16 cellular contexts compared by ENCODE assay signal in genomic region chr10:33098966-33099663, GRCh38.
DNase-seq lines count a peak whose midpoint lies in the region; ATAC-seq and TF ChIP-seq lines count a peak whose summit lies in the region.
"Had no signal": no experiment of that assay in that cellular context is flagged by ENCODE, and none has a peak within 500 bp of the region (broad histone marks: within the 10 kb centered on the region; RNA-seq: fewer than 3 reads in every experiment).

No MANE protein-coding gene starts in this region.

- H3K27ac Mint-ChIP-seq in T-helper 17 cell (peak overlapping the region; percentile 93), endodermal cell (no peak overlapping the region)
- H3K27ac Mint-ChIP-seq in natural killer cell treated with Interleukin-12 subunit alpha and Interleukin-12 subunit beta and Interleukin-15 and Interleukin-18, amount 100 ng/mL, for 72 hours: peak overlapping the region; percentile 55 to 59

- ATAC-seq in activated CD4-positive, CD25-positive, alpha-beta regulatory T cell treated with anti-CD3 and anti-CD28 coated beads, Interleukin-2, amount 50 U/mL, for 24 hours: peak; percentile 63 to 70
- peak; percentile 30 for ATAC-seq in HG02798 (IDR thresholded peaks at IDR 0.05; ENCODE audit: poor library complexity, unreplicated experiment)
- no peak for ATAC-seq in T-helper 17 cell
- ATAC-seq in natural killer cell treated with Interleukin-12 subunit alpha and Interleukin-12 subunit beta and Interleukin-15 and Interleukin-18, amount 100 ng/mL, for 72 hours: peak in 1 of 2 donors; percentile 65
- ATAC-seq: naive thymus-derived CD4-positive, alpha-beta T cell had no signal

- H3K9ac ChIP-seq in endodermal cell (ENCODE audit: extremely low read depth, low read length, poor library complexity, severe bottlenecking): no peak overlapping the region

- H3K9me3 ChIP-seq in T-helper 17 cell (ENCODE audit: control insufficient read depth, low read length, poor library complexity, severe bottlenecking): no peaks in the 10 kb centered on the region
- H3K9me3 ChIP-seq in endodermal cell (ENCODE audit: control insufficient read depth, low read length): peaks cover 48% of the 10 kb centered on the region
- H3K9me3 ChIP-seq: tibial artery had no signal

- H3K4me1 Mint-ChIP-seq in T-helper 17 cell: peaks cover 29% of the 10 kb centered on the region
- H3K4me1 Mint-ChIP-seq in natural killer cell treated with Interleukin-12 subunit alpha and Interleukin-12 subunit beta and Interleukin-15 and Interleukin-18, amount 100 ng/mL, for 72 hours (ENCODE audit: low read depth in 2 of 2): peaks cover 26 to 33% of the 10 kb centered on the region in 2 donors
- no peaks in the 10 kb centered on the region for H3K4me1 Mint-ChIP-seq in endodermal cell

- H3K4me3 Mint-ChIP-seq in T-helper 17 cell: peak overlapping the region; percentile 43
- peak overlapping the region; percentile 64 for H3K4me3 Mint-ChIP-seq in natural killer cell treated with Interleukin-12 subunit alpha and Interleukin-12 subunit beta and Interleukin-15 and Interleukin-18, amount 100 ng/mL, for 72 hours
- no peak overlapping the region for H3K4me3 Mint-ChIP-seq in endodermal cell

- DNase-seq in activated CD4-positive, CD25-positive, alpha-beta regulatory T cell (lab: John Stamatoyannopoulos, UW): no peak
- no peak for DNase-seq in T-helper 17 cell
- no peak for DNase-seq in natural killer cell treated with Interleukin-12 subunit alpha and Interleukin-12 subunit beta and Interleukin-15 and Interleukin-18, amount 100 ng/mL, for 72 hours (ENCODE audit: low spot score)
- no peak for DNase-seq in COLO829 (ENCODE audit: low spot score)
- DNase-seq in endodermal cell: no peak
- no peak for DNase-seq in SHP77 treated with DMSO at 0.1 percent for 48 hours (lab: John Stamatoyannopoulos, UW)
- DNase-seq: activated CD4-positive, alpha-beta T cell treated with anti-CD3 and anti-CD28 coated beads for 1 hour; DMS53; naive thymus-derived CD4-positive, alpha-beta T cell; NCI-H1417 treated with DMSO at 0.1 percent for 48 hours; NCI-H526 treated with DMSO at 0.1 percent for 48 hours; sigmoid colon; SJCRH30; tibial artery had no signal

- H3K27me3 Mint-ChIP-seq in T-helper 17 cell: no peaks in the 10 kb centered on the region
- H3K27me3 Mint-ChIP-seq in natural killer cell treated with Interleukin-12 subunit alpha and Interleukin-12 subunit beta and Interleukin-15 and Interleukin-18, amount 100 ng/mL, for 72 hours: no peaks in the 10 kb centered on the region
- H3K27me3 Mint-ChIP-seq in endodermal cell (ENCODE audit: insufficient read depth): no peaks in the 10 kb centered on the region
- H3K27me3 Mint-ChIP-seq: naive thymus-derived CD4-positive, alpha-beta T cell had no signal

- peaks cover 4% of the 10 kb centered on the region for H3K9me3 Mint-ChIP-seq in natural killer cell treated with Interleukin-12 subunit alpha and Interleukin-12 subunit beta and Interleukin-15 and Interleukin-18, amount 100 ng/mL, for 72 hours
- H3K9me3 Mint-ChIP-seq in endodermal cell: peaks cover 23% of the 10 kb centered on the region

- 94 to 100% methylated on average over 1 to 3 of the region's 4 CpGs for WGBS in endodermal cell (ENCODE audit: insufficient coverage in 1 of 2, insufficient read length in 1 of 2), 2 experiments

- H3K36me3 ChIP-seq in endodermal cell (ENCODE audit: control insufficient read depth, insufficient read depth, low read length): no peaks in the 10 kb centered on the region
- H3K36me3 ChIP-seq: sigmoid colon, SJCRH30, tibial artery had no signal

- H3K4me1 ChIP-seq in endodermal cell (ENCODE audit: control insufficient read depth, insufficient read depth, low read length): peaks cover 3% of the 10 kb centered on the region
- H3K4me1 ChIP-seq: sigmoid colon, SJCRH30, tibial artery had no signal

- H3K4me3 ChIP-seq in endodermal cell (ENCODE audit: low read length): no peak overlapping the region
- H3K4me3 ChIP-seq: sigmoid colon, SJCRH30, tibial artery had no signal

- no peak overlapping the region for H3K27ac ChIP-seq in endodermal cell (ENCODE audit: low read depth, low read length)
- H3K27ac ChIP-seq: sigmoid colon, SJCRH30, tibial artery had no signal

- H3K36me3 Mint-ChIP-seq in T-helper 17 cell (ENCODE audit: low read depth) (peaks cover 3% of the 10 kb centered on the region), endodermal cell (ENCODE audit: low read depth) (peaks cover 3% of the 10 kb centered on the region)
- peaks cover 12% of the 10 kb centered on the region for H3K36me3 Mint-ChIP-seq in natural killer cell treated with Interleukin-12 subunit alpha and Interleukin-12 subunit beta and Interleukin-15 and Interleukin-18, amount 100 ng/mL, for 72 hours

- H3K27me3 ChIP-seq in endodermal cell (ENCODE audit: control insufficient read depth, insufficient read depth, low read length, poor library complexity, severe bottlenecking): no peaks in the 10 kb centered on the region
- H3K27me3 ChIP-seq: sigmoid colon, SJCRH30, tibial artery had no signal

- no peak for TF ChIP-seq CTCF in endodermal cell (conservative IDR thresholded peaks at IDR 0.05)
